In genomic region chr1:185317886-185318310, GRCh38 we compare ENCODE assay signal across 8 cellular contexts. TPM values are rescaled to one million over a fixed set of nuclear protein-coding genes. Genes with fewer than 3 reads are reported as not detected.
A peak's percentile ranks its signal among the peaks of the same experiment; 100 is the strongest.
DNase-seq lines count a peak whose midpoint lies in the region; ATAC-seq and TF ChIP-seq lines count a peak whose summit lies in the region.

No MANE protein-coding gene starts in this region.

- intact Hi-C loops in dendritic cell treated with granulocyte-macrophage colony-stimulating factor and Interleukin-4, amounts not matched to agents 40 ng/mL and 50 ng/mL, for 4 days (cut with micrococcal nuclease), result loop anchor here (1.0 to 5.0 kb wide), 6 partner anchors 21 to 166 kb away; partner anchors contain the start of genes SWT1 and TRMT1L

- TF ChIP-seq CTCF in mesothelial cell of epicardium (IDR thresholded peaks at IDR 0.05; ENCODE audit: unreplicated experiment), result no peak

- H3K27me3 Mint-ChIP-seq in dendritic cell treated with granulocyte-macrophage colony-stimulating factor and Interleukin-4, amounts not matched to agents 40 ng/mL and 50 ng/mL, for 4 days, result no peaks in the 10 kb centered on the region
- no peaks in the 10 kb centered on the region for H3K27me3 Mint-ChIP-seq in mesothelial cell of epicardium (ENCODE audit: low read depth)

- peaks cover 41% of the 10 kb centered on the region for H3K36me3 Mint-ChIP-seq in dendritic cell treated with granulocyte-macrophage colony-stimulating factor and Interleukin-4, amounts not matched to agents 40 ng/mL and 50 ng/mL, for 4 days (ENCODE audit: low read depth)
- H3K36me3 Mint-ChIP-seq in mesothelial cell of epicardium, result peaks cover 8% of the 10 kb centered on the region

- H3K9me3 Mint-ChIP-seq in dendritic cell treated with granulocyte-macrophage colony-stimulating factor and Interleukin-4, amounts not matched to agents 40 ng/mL and 50 ng/mL, for 4 days, result peaks cover 11% of the 10 kb centered on the region
- H3K9me3 Mint-ChIP-seq in mesothelial cell of epicardium, result peaks cover 7% of the 10 kb centered on the region

- peak; percentile 43 for ATAC-seq in GM18499 (IDR thresholded peaks at IDR 0.05; ENCODE audit: insufficient read depth, unreplicated experiment)
- peak; percentile 31 for ATAC-seq in HG02571 (IDR thresholded peaks at IDR 0.05; ENCODE audit: unreplicated experiment)
- ATAC-seq in activated CD4-positive, CD25-positive, alpha-beta regulatory T cell treated with anti-CD3 and anti-CD28 coated beads, Interleukin-2, amount 50 U/mL, for 24 hours, result peak; percentile 47 to 51

- peaks cover 32% of the 10 kb centered on the region for H3K4me1 Mint-ChIP-seq in dendritic cell treated with granulocyte-macrophage colony-stimulating factor and Interleukin-4, amounts not matched to agents 40 ng/mL and 50 ng/mL, for 4 days (ENCODE audit: low read depth)
- H3K4me1 Mint-ChIP-seq in mesothelial cell of epicardium, result peaks cover 45% of the 10 kb centered on the region

- peak; percentile 73 for DNase-seq in NCI-H1092 treated with DMSO at 0.1 percent for 48 hours (lab: John Stamatoyannopoulos, UW)
- DNase-seq in mesothelial cell of epicardium (ENCODE audit: low spot score in 2 of 2, unreplicated experiment in 2 of 2), result no peak
- peak; percentile 49 to 63 for DNase-seq in stimulated activated CD8-positive, alpha-beta memory T cell treated with anti-CD3 and anti-CD28 coated beads, Interleukin-4, amount 100 ng/mL, for 4 hours (ENCODE audit: low read depth in 2 of 2, low spot score in 1 of 2)
- DNase-seq in UCSD-AML1 (lab: John Stamatoyannopoulos, UW; ENCODE audit: unreplicated experiment), result no peak

- H3K4me3 Mint-ChIP-seq in dendritic cell treated with granulocyte-macrophage colony-stimulating factor and Interleukin-4, amounts not matched to agents 40 ng/mL and 50 ng/mL, for 4 days, result peak overlapping the region; percentile 99
- H3K4me3 Mint-ChIP-seq in mesothelial cell of epicardium, result peak overlapping the region; percentile 92

- peak overlapping the region; percentile 100 for H3K27ac Mint-ChIP-seq in dendritic cell treated with granulocyte-macrophage colony-stimulating factor and Interleukin-4, amounts not matched to agents 40 ng/mL and 50 ng/mL, for 4 days
- peak overlapping the region; percentile 98 for H3K27ac Mint-ChIP-seq in mesothelial cell of epicardium

RNA-seq across cellular contexts. Expression of gene IVNS1ABP, which starts 0.9 kb away (rescaled TPM):
- total RNA-seq in mesothelial cell of epicardium, result 162 to 167 TPM (median 166 TPM) in 3 replicates

Comparison
In these comparisons a context has a peak if more than half of its experiments do, and no peak if none do; other contexts are left out.
1. DNase-seq: peak in NCI-H1092 treated with DMSO at 0.1 percent for 48 hours (single experiment) and stimulated activated CD8-positive, alpha-beta memory T cell treated with anti-CD3 and anti-CD28 coated beads, Interleukin-4, amount 100 ng/mL, for 4 hours (2 of 2); none in mesothelial cell of epicardium (0 of 2) and UCSD-AML1 (single experiment).
2. Peak in every context shown above with its lines, with median percentiles within 50 percentile points of each other: ATAC-seq.